In genomic region chr21:29677326-29677725, GRCh38 we compare ENCODE assay signal across 12 cellular contexts.
"Had no signal": no experiment of that assay in that cellular context is flagged by ENCODE, and none has a peak within 500 bp of the region (broad histone marks: within the 10 kb centered on the region; RNA-seq: fewer than 3 reads in every experiment).

No MANE protein-coding gene starts in this region.

- DNase-seq: activated CD4-positive, alpha-beta memory T cell treated with anti-CD3 and anti-CD28 coated beads for 36 hours; activated CD4-positive, alpha-beta T cell treated with anti-CD3 and anti-CD28 coated beads for 1 hour; activated effector memory CD4-positive, alpha-beta T cell treated with anti-CD3 and anti-CD28 coated beads, Interleukin-2, amount 50 U/mL, for 16 hours; activated naive CD8-positive, alpha-beta T cell treated with anti-CD3 and anti-CD28 coated beads for 36 hours; activated T-cell treated with anti-CD3 and anti-CD28 coated beads, Interleukin-2, amount 50 U/mL, for 4 hours; aorta; endodermal cell; erythroblast; naive thymus-derived CD4-positive, alpha-beta T cell; retina; tibial artery; uterus had no signal

- ATAC-seq: activated T-cell treated with anti-CD3 and anti-CD28 coated beads, Interleukin-2, amount 50 U/mL, for 4 hours; naive thymus-derived CD4-positive, alpha-beta T cell had no signal
